35 cellular contexts compared by ENCODE assay signal in the genomic region with DNA sequence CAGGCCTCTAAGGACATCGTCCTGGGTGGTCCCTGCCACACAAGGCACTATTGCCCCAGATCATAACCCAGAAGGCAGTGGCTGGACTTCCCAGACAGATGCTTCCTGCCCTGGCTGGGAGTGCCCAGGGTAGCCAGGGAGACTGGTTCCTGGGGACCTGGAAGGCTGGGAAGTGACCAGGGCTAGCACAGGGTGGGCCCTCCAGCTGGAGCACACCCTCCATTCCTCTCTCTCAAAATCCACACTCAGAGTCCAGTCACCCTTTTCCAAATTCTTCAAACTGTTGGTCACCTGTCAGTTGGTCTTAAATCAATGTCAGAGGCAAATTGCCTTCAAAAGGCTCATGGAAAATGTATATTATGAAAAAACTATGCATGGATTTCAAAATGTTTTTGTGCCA. TPM values are rescaled to one million over a fixed set of nuclear protein-coding genes. Genes with fewer than 3 reads are reported as not detected.
DNase-seq lines count a peak whose midpoint lies in the region; ATAC-seq, FAIRE-seq and TF ChIP-seq lines count a peak whose summit lies in the region.
"Had no signal": no experiment of that assay in that cellular context is flagged by ENCODE, and none has a peak within 500 bp of the region (broad histone marks: within the 10 kb centered on the region; RNA-seq: fewer than 3 reads in every experiment).

No MANE protein-coding gene starts in this region.

- H2AFZ ChIP-seq in osteoblast (ENCODE audit: low read length), result peak overlapping the region; percentile 47

- H3K4me3 ChIP-seq in osteoblast (ENCODE audit: insufficient read depth, low read length), result no peak overlapping the region
- H3K4me3 ChIP-seq: ascending aorta, coronary artery, esophagus squamous epithelium, gastrocnemius medialis, upper lobe of left lung had no signal

- H3K27ac ChIP-seq in osteoblast (ENCODE audit: low read depth, low read length), result peak overlapping the region; percentile 79
- H3K27ac ChIP-seq: ascending aorta, coronary artery, esophagus squamous epithelium, gastrocnemius medialis, RWPE1, upper lobe of left lung had no signal

- DNase-seq in D341Med (ENCODE audit: low spot score) (peak; percentile 36), HTR-8/SVneo (ENCODE audit: insufficient read length, low spot score) (peak; percentile 26), chondrocyte (ENCODE audit: low spot score) (peak; percentile 40), osteoblast (ENCODE audit: insufficient read length, low spot score, missing footprints) (no peak), GF-D8 (lab: John Stamatoyannopoulos, UW) (no peak), NCI-H526 treated with DMSO at 0.1 percent for 48 hours (lab: John Stamatoyannopoulos, UW) (no peak), iPS-NIHi7 (ENCODE audit: extremely low spot score) (no peak)
- DNase-seq: activated CD4-positive, alpha-beta T cell treated with anti-CD3 and anti-CD28 coated beads, Interleukin-2, amount 50 U/mL, for 1 hour; activated CD4-positive, CD25-positive, alpha-beta regulatory T cell; activated gamma-delta T cell treated with Interleukin-2 at 50 U/mL for 16 hours; activated naive CD8-positive, alpha-beta T cell treated with anti-CD3 and anti-CD28 coated beads, Interleukin-2, amount 10 ng/mL, durations not matched to agents 7 days and 5 days; activated T-cell treated with anti-CD3 and anti-CD28 coated beads, Interleukin-2, amount 50 U/mL, for 1 hour; AML-193; Calu3; CD4-positive, CD25-positive, alpha-beta regulatory T cell; DMS79 treated with DMSO at 0.1 percent for 48 hours; esophagus squamous epithelium; gastrocnemius medialis; hypothalamus; immature natural killer cell; Karpas-422; left cardiac atrium; occipital lobe; upper lobe of left lung had no signal

- H3K27me3 ChIP-seq in osteoblast (ENCODE audit: insufficient read depth, low read length), result no peaks in the 10 kb centered on the region
- H3K27me3 ChIP-seq: ascending aorta, esophagus squamous epithelium, upper lobe of left lung had no signal

- H4K20me1 ChIP-seq in osteoblast (ENCODE audit: insufficient read depth, low read length), result no peaks in the 10 kb centered on the region

- H3K4me1 ChIP-seq in osteoblast (ENCODE audit: insufficient read depth, low read length), result peaks cover 15% of the 10 kb centered on the region
- H3K4me1 ChIP-seq: ascending aorta, esophagus squamous epithelium, gastrocnemius medialis, upper lobe of left lung had no signal

- H3K79me2 ChIP-seq in osteoblast (ENCODE audit: insufficient read depth, low read length), result no peaks in the 10 kb centered on the region

- H3K9me3 ChIP-seq in osteoblast (ENCODE audit: low read depth, low read length), result no peaks in the 10 kb centered on the region
- H3K9me3 ChIP-seq: esophagus squamous epithelium, gastrocnemius medialis, upper lobe of left lung had no signal

- TF ChIP-seq CTCF in chondrocyte (IDR thresholded peaks at IDR 0.05) (no peak), osteoblast (IDR thresholded peaks at IDR 0.05; ENCODE audit: extremely low read depth, low read depth, low read length) (no peak)

- peak overlapping the region; percentile 27 for H3K27ac Mint-ChIP-seq in chondrocyte (ENCODE audit: unreplicated experiment)
- H3K27ac Mint-ChIP-seq: activated naive CD8-positive, alpha-beta T cell treated with anti-CD3 and anti-CD28 coated beads, Interleukin-2, amount 10 ng/mL, durations not matched to agents 7 days and 5 days; CD4-positive, CD25-positive, alpha-beta regulatory T cell; immature natural killer cell; natural killer cell treated with Interleukin-12 subunit alpha and Interleukin-12 subunit beta and Interleukin-15 and Interleukin-18, amount 100 ng/mL, for 72 hours; stimulated activated memory B cell treated with anti-CD40 and anti-IgM and Interleukin-4, amounts not matched to agents 10 μg/mL and 1 μg/mL and 100 μg/mL, for 72 hours had no signal

- no peaks in the 10 kb centered on the region for H3K27me3 Mint-ChIP-seq in chondrocyte (ENCODE audit: low read depth)

- no peak overlapping the region for H3K4me3 Mint-ChIP-seq in chondrocyte (ENCODE audit: unreplicated experiment)
- H3K4me3 Mint-ChIP-seq: activated naive CD8-positive, alpha-beta T cell treated with anti-CD3 and anti-CD28 coated beads, Interleukin-2, amount 10 ng/mL, durations not matched to agents 7 days and 5 days; CD4-positive, CD25-positive, alpha-beta regulatory T cell; immature natural killer cell; natural killer cell treated with Interleukin-12 subunit alpha and Interleukin-12 subunit beta and Interleukin-15 and Interleukin-18, amount 100 ng/mL, for 72 hours; stimulated activated memory B cell treated with anti-CD40 and anti-IgM and Interleukin-4, amounts not matched to agents 10 μg/mL and 1 μg/mL and 100 μg/mL, for 72 hours had no signal

- H3K9me3 Mint-ChIP-seq in chondrocyte (ENCODE audit: low read depth), result no peaks in the 10 kb centered on the region
- H3K9me3 Mint-ChIP-seq: immature natural killer cell; natural killer cell treated with Interleukin-12 subunit alpha and Interleukin-12 subunit beta and Interleukin-15 and Interleukin-18, amount 100 ng/mL, for 72 hours; stimulated activated memory B cell treated with anti-CD40 and anti-IgM and Interleukin-4, amounts not matched to agents 10 μg/mL and 1 μg/mL and 100 μg/mL, for 72 hours had no signal

- H3K36me3 ChIP-seq in osteoblast (ENCODE audit: insufficient read depth, low read length), result no peaks in the 10 kb centered on the region
- H3K36me3 ChIP-seq: ascending aorta, esophagus squamous epithelium, gastrocnemius medialis, upper lobe of left lung had no signal

- no peak for FAIRE-seq in HTR-8/SVneo (lab: Jason Lieb, UNC)
- FAIRE-seq: A204.1, TTC549 had no signal

- H3K36me3 Mint-ChIP-seq in chondrocyte (ENCODE audit: low read depth), result no peaks in the 10 kb centered on the region
- H3K36me3 Mint-ChIP-seq: activated naive CD8-positive, alpha-beta T cell treated with anti-CD3 and anti-CD28 coated beads, Interleukin-2, amount 10 ng/mL, durations not matched to agents 7 days and 5 days; CD4-positive, CD25-positive, alpha-beta regulatory T cell; immature natural killer cell; natural killer cell treated with Interleukin-12 subunit alpha and Interleukin-12 subunit beta and Interleukin-15 and Interleukin-18, amount 100 ng/mL, for 72 hours; stimulated activated memory B cell treated with anti-CD40 and anti-IgM and Interleukin-4, amounts not matched to agents 10 μg/mL and 1 μg/mL and 100 μg/mL, for 72 hours had no signal

- ATAC-seq in HG03442 (IDR thresholded peaks at IDR 0.05; ENCODE audit: unreplicated experiment), result no peak
- ATAC-seq: gastrocnemius medialis; left cardiac atrium; stimulated activated memory B cell treated with anti-CD40 and anti-IgM and Interleukin-4, amounts not matched to agents 10 μg/mL and 1 μg/mL and 100 μg/mL, for 72 hours had no signal

- H3K4me2 ChIP-seq in osteoblast (ENCODE audit: insufficient read depth, low read length), result no peak overlapping the region

- peaks cover 11% of the 10 kb centered on the region for H3K4me1 Mint-ChIP-seq in chondrocyte (ENCODE audit: low read depth)
- H3K4me1 Mint-ChIP-seq: activated naive CD8-positive, alpha-beta T cell treated with anti-CD3 and anti-CD28 coated beads, Interleukin-2, amount 10 ng/mL, durations not matched to agents 7 days and 5 days; CD4-positive, CD25-positive, alpha-beta regulatory T cell; immature natural killer cell; stimulated activated memory B cell treated with anti-CD40 and anti-IgM and Interleukin-4, amounts not matched to agents 10 μg/mL and 1 μg/mL and 100 μg/mL, for 72 hours had no signal

RNA-seq across cellular contexts. Expression of a gene that starts 11.6 kb away (rescaled TPM):
- 196 to 204 TPM (median 198 TPM) in 3 replicates for total RNA-seq in chondrocyte
- total RNA-seq in osteoblast, result 312 and 425 TPM in 2 replicates

RNA-seq across cellular contexts. Expression of a gene that starts 42.3 kb away (rescaled TPM):
- total RNA-seq in chondrocyte (not detected in 3 replicates), osteoblast (not detected in 2 replicates)
- total RNA-seq: activated naive CD8-positive, alpha-beta T cell treated with anti-CD3 and anti-CD28 coated beads, Interleukin-2, amount 10 ng/mL, durations not matched to agents 7 days and 5 days; ascending aorta; Calu3; CD4-positive, CD25-positive, alpha-beta regulatory T cell; mucosa of gallbladder; natural killer cell treated with Interleukin-12 subunit alpha and Interleukin-12 subunit beta and Interleukin-15 and Interleukin-18, amount 100 ng/mL, for 72 hours; NCI-H460; T-helper 1 cell treated with Interleukin-12 subunit alpha and Interleukin-12 subunit beta and Interleukin-4 antibody, amounts not matched to agents 30 ng/mL and 1 ng/mL, for 36 hours; upper lobe of left lung had no signal

Comparison
In these comparisons a context has a peak if more than half of its experiments do, and no peak if none do; other contexts are left out.
1. DNase-seq: peak in D341Med (single experiment), HTR-8/SVneo (single experiment) and chondrocyte (single experiment); none in osteoblast (single experiment), GF-D8 (single experiment), NCI-H526 treated with DMSO at 0.1 percent for 48 hours (single experiment) and iPS-NIHi7 (single experiment).